10 cellular contexts compared by ENCODE assay signal in the genomic region with DNA sequence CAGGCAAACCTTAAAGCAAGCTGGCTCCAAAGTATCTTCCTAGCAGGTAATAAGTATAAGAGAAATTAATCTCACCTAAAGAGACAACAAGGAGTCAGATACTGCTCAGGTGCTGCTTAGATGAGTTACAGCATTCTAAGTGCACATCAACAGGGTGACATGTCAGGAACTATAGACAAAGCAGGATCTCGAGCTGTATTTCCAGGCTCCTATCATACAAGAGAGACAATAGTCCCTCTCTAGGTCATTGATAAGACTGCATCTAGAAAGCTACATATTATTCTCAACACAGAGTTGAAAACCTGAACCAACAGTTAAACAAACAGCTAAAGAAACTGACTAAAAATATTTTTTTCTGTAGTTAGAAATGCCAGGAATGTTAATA. TPM values are rescaled to one million over a fixed set of nuclear protein-coding genes. Genes with fewer than 3 reads are reported as not detected.
DNase-seq lines count a peak whose midpoint lies in the region; ATAC-seq and TF ChIP-seq lines count a peak whose summit lies in the region.
"Had no signal": no experiment of that assay in that cellular context is flagged by ENCODE, and none has a peak within 500 bp of the region (broad histone marks: within the 10 kb centered on the region; RNA-seq: fewer than 3 reads in every experiment).

No MANE protein-coding gene starts in this region.

- no peaks in the 10 kb centered on the region for H4K20me1 ChIP-seq in Loucy (ENCODE audit: insufficient read depth, low read length, poor library complexity, severe bottlenecking)

- no peaks in the 10 kb centered on the region for H3K36me3 ChIP-seq in Caco-2 (ENCODE audit: control insufficient read depth, insufficient read depth, low read length)
- no peaks in the 10 kb centered on the region for H3K36me3 ChIP-seq in Loucy (ENCODE audit: insufficient read depth, low read length)
- H3K36me3 ChIP-seq in mucosa of stomach (ENCODE audit: control insufficient read depth, insufficient read depth, low read length), result no peaks in the 10 kb centered on the region

- no peak overlapping the region for H3K4me2 ChIP-seq in Loucy (ENCODE audit: low read depth, low read length, poor library complexity, severe bottlenecking)

- H3K27me3 Mint-ChIP-seq in Caco-2 (ENCODE audit: insufficient read depth, unreplicated experiment), result no peaks in the 10 kb centered on the region
- peaks cover 56% of the 10 kb centered on the region for H3K27me3 Mint-ChIP-seq in stimulated activated memory B cell treated with anti-CD40 and anti-IgM and Interleukin-4, amounts not matched to agents 10 μg/mL and 1 μg/mL and 100 μg/mL, for 72 hours

- POLR2A ChIA-PET in Caco-2 (lab: Charles Lee), result no interaction called here

- H3K4me1 ChIP-seq in Caco-2 (peaks cover 17% of the 10 kb centered on the region), Loucy (ENCODE audit: insufficient read depth, low read length, poor library complexity, severe bottlenecking) (no peaks in the 10 kb centered on the region), mucosa of stomach (ENCODE audit: control insufficient read depth, insufficient read depth, low read length) (peaks cover 19% of the 10 kb centered on the region)

- H3K4me1 Mint-ChIP-seq in Caco-2 (ENCODE audit: low read depth, unreplicated experiment), result peaks cover 25% of the 10 kb centered on the region
- H3K4me1 Mint-ChIP-seq in stimulated activated memory B cell treated with anti-CD40 and anti-IgM and Interleukin-4, amounts not matched to agents 10 μg/mL and 1 μg/mL and 100 μg/mL, for 72 hours, result peaks cover 25% of the 10 kb centered on the region

- H3K4me3 Mint-ChIP-seq in Caco-2 (ENCODE audit: unreplicated experiment), result no peak overlapping the region
- H3K4me3 Mint-ChIP-seq in stimulated activated memory B cell treated with anti-CD40 and anti-IgM and Interleukin-4, amounts not matched to agents 10 μg/mL and 1 μg/mL and 100 μg/mL, for 72 hours, result no peak overlapping the region

- H3F3A ChIP-seq in Loucy (ENCODE audit: low read depth), result no peaks in the 10 kb centered on the region

- peak overlapping the region; percentile 66 for H3K27ac Mint-ChIP-seq in Caco-2 (ENCODE audit: unreplicated experiment)
- no peak overlapping the region for H3K27ac Mint-ChIP-seq in stimulated activated memory B cell treated with anti-CD40 and anti-IgM and Interleukin-4, amounts not matched to agents 10 μg/mL and 1 μg/mL and 100 μg/mL, for 72 hours

- no peaks in the 10 kb centered on the region for H3K27me3 ChIP-seq in Caco-2 (replicated peaks; ENCODE audit: control insufficient read depth, insufficient read depth, low read length)
- no peaks in the 10 kb centered on the region for H3K27me3 ChIP-seq in Loucy (ENCODE audit: insufficient read depth, low read length, poor library complexity, severe bottlenecking)
- no peaks in the 10 kb centered on the region for H3K27me3 ChIP-seq in mucosa of stomach (ENCODE audit: control insufficient read depth, insufficient read depth, low read length)

- no peak overlapping the region for H3K4me3 ChIP-seq in Caco-2 (ENCODE audit: low read depth, low read length)
- no peak overlapping the region for H3K4me3 ChIP-seq in Loucy (ENCODE audit: low read length, poor library complexity, severe bottlenecking)
- H3K4me3 ChIP-seq in choroid plexus epithelial cell (ENCODE audit: low read depth, low read length), result no peak overlapping the region
- H3K4me3 ChIP-seq in mucosa of stomach (ENCODE audit: low read length), result no peak overlapping the region
- H3K4me3 ChIP-seq: K562, lung had no signal

- no peaks in the 10 kb centered on the region for H3K9me3 Mint-ChIP-seq in Caco-2 (ENCODE audit: unreplicated experiment)
- H3K9me3 Mint-ChIP-seq in stimulated activated memory B cell treated with anti-CD40 and anti-IgM and Interleukin-4, amounts not matched to agents 10 μg/mL and 1 μg/mL and 100 μg/mL, for 72 hours, result no peaks in the 10 kb centered on the region

- H3K36me3 Mint-ChIP-seq in Caco-2 (ENCODE audit: insufficient read depth, unreplicated experiment), result peaks cover 19% of the 10 kb centered on the region
- no peaks in the 10 kb centered on the region for H3K36me3 Mint-ChIP-seq in stimulated activated memory B cell treated with anti-CD40 and anti-IgM and Interleukin-4, amounts not matched to agents 10 μg/mL and 1 μg/mL and 100 μg/mL, for 72 hours

- CTCF ChIA-PET in Caco-2 (lab: Charles Lee), result interaction anchor here (0.6 to 1.7 kb wide), 8 partner anchors 11 to 1169 kb away, joined by 3 to 5 read pairs (median 4); no protein-coding TSS in a partner anchor

- no peak for DNase-seq in Caco-2
- DNase-seq in choroid plexus epithelial cell (ENCODE audit: low read depth), result peak; percentile 58
- no peak for DNase-seq in mucosa of gallbladder (ENCODE audit: low spot score)
- DNase-seq in NCI-H345 (lab: John Stamatoyannopoulos, UW), result no peak

- TF ChIP-seq CTCF in Caco-2 (IDR thresholded peaks at IDR 0.05; ENCODE audit: insufficient read depth in 1 of 2, low read depth in 1 of 2, low read length in 1 of 2, severe bottlenecking in 1 of 2, unreplicated experiment in 1 of 2), result peak; percentile 31 to 40
- peak; percentile 41 for TF ChIP-seq CTCF in Loucy (conservative IDR thresholded peaks at IDR 0.05; ENCODE audit: low read length)
- peak; percentile 37 for TF ChIP-seq CTCF in choroid plexus epithelial cell (conservative IDR thresholded peaks at IDR 0.05; ENCODE audit: low read depth, low read length)

- intact Hi-C loops in Caco-2 (cut with micrococcal nuclease; ENCODE audit: unreplicated experiment), result loop anchor here (1.0 to 10.0 kb wide), 6 partner anchors 11 to 552 kb away; no protein-coding TSS in a partner anchor

- H3K9ac ChIP-seq in Loucy (ENCODE audit: low read depth, low read length, poor library complexity, severe bottlenecking), result no peak overlapping the region
- peak overlapping the region; percentile 11 for H3K9ac ChIP-seq in mucosa of stomach (ENCODE audit: low read length)

- no peak overlapping the region for H2AFZ ChIP-seq in Loucy (ENCODE audit: low read length)

- no peak for ATAC-seq in stimulated activated memory B cell treated with anti-CD40 and anti-IgM and Interleukin-4, amounts not matched to agents 10 μg/mL and 1 μg/mL and 100 μg/mL, for 72 hours
- ATAC-seq in HG02885 (IDR thresholded peaks at IDR 0.05; ENCODE audit: poor library complexity, unreplicated experiment), result no peak
- ATAC-seq: K562 had no signal

- H3K9me3 ChIP-seq in Caco-2 (no peaks in the 10 kb centered on the region), Loucy (ENCODE audit: insufficient read depth, low read depth, low read length) (no peaks in the 10 kb centered on the region), mucosa of stomach (ENCODE audit: control insufficient read depth, low read length) (no peaks in the 10 kb centered on the region)

- no peaks in the 10 kb centered on the region for H3K9me2 ChIP-seq in Loucy (replicated peaks; ENCODE audit: low read depth, low read length)

- H3K79me2 ChIP-seq in Loucy (ENCODE audit: insufficient read depth, low read length), result no peaks in the 10 kb centered on the region

- BruUV-seq in Caco-2 (replicated peaks; lab: Mats Ljungman, UMichigan), result no TSS peak

RNA-seq across cellular contexts. Expression of a gene that starts 3.9 kb away (rescaled TPM):
- total RNA-seq in Caco-2 (2022) (94.4 and 97.3 TPM in 2 replicates), mucosa of gallbladder (209 TPM)
